ENCODE assay signal across 11 cellular contexts in genomic region chr6:70538364-70538763, GRCh38. TPM values are rescaled to one million over a fixed set of nuclear protein-coding genes. Genes with fewer than 3 reads are reported as not detected.
DNase-seq lines count a peak whose midpoint lies in the region; ATAC-seq and TF ChIP-seq lines count a peak whose summit lies in the region.
"Had no signal": no experiment of that assay in that cellular context is flagged by ENCODE, and none has a peak within 500 bp of the region (broad histone marks: within the 10 kb centered on the region; RNA-seq: fewer than 3 reads in every experiment).

No MANE protein-coding gene starts in this region.

- no peak overlapping the region for H3K4me3 Mint-ChIP-seq in osteocyte (ENCODE audit: unreplicated experiment)

- no peak for TF ChIP-seq POLR2A in GM18505 (IDR thresholded peaks at IDR 0.05; ENCODE audit: borderline replicate concordance, extremely low read depth, insufficient read depth, insufficient read length)

- H3K9me3 Mint-ChIP-seq in osteocyte (ENCODE audit: unreplicated experiment) = no peaks in the 10 kb centered on the region

- peak; percentile 59 to 82 for DNase-seq in NOMO-1 (lab: John Stamatoyannopoulos, UW; ENCODE audit: unreplicated experiment in 2 of 2)
- DNase-seq in heart right ventricle = no peak
- DNase-seq in osteocyte (ENCODE audit: extremely low spot score, unreplicated experiment) = no peak
- DNase-seq in activated CD8-positive, alpha-beta memory T cell treated with anti-CD3 and anti-CD28 coated beads, Interleukin-2, amount 50 U/mL, for 48 hours = no peak
- DNase-seq in activated CD8-positive, alpha-beta memory T cell treated with anti-CD3 and anti-CD28 coated beads for 24 hours = no peak
- DNase-seq: right lobe of liver had no signal

- H3K27ac Mint-ChIP-seq in osteocyte (ENCODE audit: unreplicated experiment) = no peak overlapping the region

- H3K36me3 Mint-ChIP-seq in osteocyte (ENCODE audit: unreplicated experiment) = peaks cover 21% of the 10 kb centered on the region

- H3K4me3 ChIP-seq in heart right ventricle = no peak overlapping the region
- H3K4me3 ChIP-seq: esophagus muscularis mucosa, right lobe of liver, SJSA1 had no signal

- H3K36me3 ChIP-seq in heart right ventricle = peaks cover 0 to 97% (median 3%) of the 10 kb centered on the region in 9 donors
- H3K36me3 ChIP-seq: right lobe of liver had no signal

- intact Hi-C loops in heart right ventricle (cut with DNase I) = no loop called here

- ATAC-seq in GM18505 (IDR thresholded peaks at IDR 0.05; ENCODE audit: unreplicated experiment) = peak; percentile 66
- peak; percentile 73 for ATAC-seq in GM21423 (IDR thresholded peaks at IDR 0.05; ENCODE audit: unreplicated experiment)
- peak; percentile 81 for ATAC-seq in HG03066 (IDR thresholded peaks at IDR 0.05; ENCODE audit: low read depth, unreplicated experiment)
- no peak for ATAC-seq in heart right ventricle
- ATAC-seq: right lobe of liver had no signal

- no peak for TF ChIP-seq CTCF in heart right ventricle (IDR thresholded peaks at IDR 0.05)
- no peak for TF ChIP-seq CTCF in osteocyte (IDR thresholded peaks at IDR 0.05)

- H3K9me3 ChIP-seq in heart right ventricle = no peaks in the 10 kb centered on the region
- H3K9me3 ChIP-seq: esophagus muscularis mucosa, right lobe of liver, SJSA1 had no signal

- H3K4me1 Mint-ChIP-seq in osteocyte (ENCODE audit: unreplicated experiment) = no peaks in the 10 kb centered on the region

- no peaks in the 10 kb centered on the region for H3K27me3 ChIP-seq in heart right ventricle
- H3K27me3 ChIP-seq: esophagus muscularis mucosa, right lobe of liver, SJSA1 had no signal

- 94 to 95% methylated on average over 2 of the region's 2 CpGs for WGBS in heart right ventricle, 2 donors

- H3K27me3 Mint-ChIP-seq in osteocyte (ENCODE audit: unreplicated experiment) = no peaks in the 10 kb centered on the region

- no peak overlapping the region for H3K27ac ChIP-seq in heart right ventricle
- H3K27ac ChIP-seq: esophagus muscularis mucosa, right lobe of liver, SJSA1 had no signal

- H3K4me1 ChIP-seq in heart right ventricle = peaks cover 0 to 6% (median 0%) of the 10 kb centered on the region in 9 donors
- H3K4me1 ChIP-seq: esophagus muscularis mucosa, right lobe of liver, SJSA1 had no signal

RNA-seq across cellular contexts. Expression of gene SDHAF4, which starts 28.4 kb away (rescaled TPM):
- 10 to 100 TPM; 10.9 to 21.3 (median 17.7) TPM for total RNA-seq in heart right ventricle
- polyA plus RNA-seq in heart right ventricle = 10 to 100 TPM in 1 of 2 donors, 1 to 10 TPM in 1; 6.2 to 26.8 TPM
- 7.7 and 11.0 TPM in 2 replicates for total RNA-seq in osteocyte

Comparison
In these comparisons a context has a peak if more than half of its experiments do, and no peak if none do; other contexts are left out.
1. ATAC-seq: peak in GM18505 (single experiment), GM21423 (single experiment) and HG03066 (single experiment); none in heart right ventricle (0 of 8).
2. DNase-seq: peak in NOMO-1 (2 of 2); none in heart right ventricle (0 of 2), osteocyte (single experiment), activated CD8-positive, alpha-beta memory T cell treated with anti-CD3 and anti-CD28 coated beads, Interleukin-2, amount 50 U/mL, for 48 hours (single experiment) and activated CD8-positive, alpha-beta memory T cell treated with anti-CD3 and anti-CD28 coated beads for 24 hours (single experiment).